In the genomic region with DNA sequence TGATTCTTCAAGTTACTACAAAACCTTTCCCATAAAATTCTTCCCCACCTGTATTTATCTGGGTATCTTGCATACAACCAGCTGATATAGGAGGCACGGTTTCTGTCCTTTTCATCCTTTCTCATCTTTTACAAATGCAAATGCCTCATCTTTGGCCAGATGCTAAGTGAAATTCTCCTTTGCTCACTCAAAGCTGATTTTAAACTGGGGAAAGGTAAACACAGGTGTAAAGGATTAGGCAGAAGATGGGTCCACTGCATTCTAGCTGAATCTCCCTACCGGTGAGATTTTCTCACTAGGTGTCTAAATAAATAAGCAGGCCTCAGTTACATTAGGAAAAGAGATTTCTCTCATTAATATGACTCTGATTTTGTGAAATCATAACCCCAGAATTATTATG, we compare ENCODE assay signal across 17 cellular contexts. TPM values are rescaled to one million over a fixed set of nuclear protein-coding genes. Genes with fewer than 3 reads are reported as not detected.
DNase-seq lines count a peak whose midpoint lies in the region; ATAC-seq, FAIRE-seq and TF ChIP-seq lines count a peak whose summit lies in the region.
"Had no signal": no experiment of that assay in that cellular context is flagged by ENCODE, and none has a peak within 500 bp of the region (broad histone marks: within the 10 kb centered on the region; RNA-seq: fewer than 3 reads in every experiment).

No MANE protein-coding gene starts in this region.

- no peak overlapping the region for H2AFZ ChIP-seq in OCI-LY1 (ENCODE audit: low read length)
- H2AFZ ChIP-seq: PC-9 had no signal

- intact Hi-C loops in pancreas (cut with DNase I), result no loop called here

- H3K9me2 ChIP-seq in OCI-LY1 (ENCODE audit: low read depth, low read length), result no peaks in the 10 kb centered on the region

- no peaks in the 10 kb centered on the region for H4K20me1 ChIP-seq in OCI-LY1 (ENCODE audit: insufficient read depth, low read length)

- H3K9ac ChIP-seq in OCI-LY1 (ENCODE audit: low read length) (peak overlapping the region; percentile 56; the same call in 1 of the 2 replicates), iPS-18a (ENCODE audit: low read length) (no peak overlapping the region)

- DNase-seq in DMS53 (lab: John Stamatoyannopoulos, UW) (peak; percentile 8), DMS53 treated with DMSO at 0.1 percent for 48 hours (lab: John Stamatoyannopoulos, UW; ENCODE audit: unreplicated experiment) (no peak), H7 (peak; percentile 56), D721Med (ENCODE audit: insufficient read length, low spot score) (no peak), pancreas (no peak), anterior cingulate cortex (lab: John Stamatoyannopoulos, UW) (no peak)
- DNase-seq: C1 segment of cervical spinal cord, DMS153, NCI-H1092, NCI-H2227 treated with DMSO at 0.1 percent for 48 hours, NCI-H526 treated with DMSO at 0.1 percent for 48 hours, PC-9 had no signal

- ATAC-seq in pancreas, result no peak

- H3K36me3 ChIP-seq in H7 (replicated peaks; ENCODE audit: control insufficient read depth, insufficient read depth, low read length) (no peaks in the 10 kb centered on the region), OCI-LY1 (ENCODE audit: insufficient read depth, low read length) (no peaks in the 10 kb centered on the region), iPS-18a (ENCODE audit: control insufficient read depth, low read depth, low read length) (no peaks in the 10 kb centered on the region), pancreas (no peaks in the 10 kb centered on the region)

- 0 out of 2 replicates have a peak, but pooled peaks cover 2% of the 10 kb centered on the region for H3K9me3 ChIP-seq in OCI-LY1 (ENCODE audit: low read length)
- no peaks in the 10 kb centered on the region for H3K9me3 ChIP-seq in iPS-18a (ENCODE audit: control insufficient read depth, low read depth, low read length)
- H3K9me3 ChIP-seq in pancreas, result no peaks in the 10 kb centered on the region

- H3K4me3 ChIP-seq in H7 (ENCODE audit: insufficient read depth, low read depth, low read length) (no peak overlapping the region), OCI-LY1 (ENCODE audit: low read depth, low read length, poor library complexity, severe bottlenecking) (peak overlapping the region; percentile 45), iPS-18a (ENCODE audit: low read length) (peak overlapping the region; percentile 29), pancreas (no peak overlapping the region)
- H3K4me3 ChIP-seq: PC-9 had no signal

- H3K4me1 ChIP-seq in OCI-LY1 (ENCODE audit: insufficient read depth, low read length, severe bottlenecking) (peaks cover 59% of the 10 kb centered on the region), iPS-18a (ENCODE audit: control insufficient read depth, low read depth, low read length) (peaks cover 44% of the 10 kb centered on the region), pancreas (no peaks in the 10 kb centered on the region)

- TF ChIP-seq CTCF in OCI-LY1 (IDR thresholded peaks at IDR 0.05; ENCODE audit: low read length) (no peak), D721Med (IDR thresholded peaks at IDR 0.05; ENCODE audit: insufficient read depth, missing control alignments) (no peak), pancreas (IDR thresholded peaks at IDR 0.05) (no peak)

- H3K27ac ChIP-seq in OCI-LY1 (ENCODE audit: low read depth, low read length, poor library complexity, severe bottlenecking), result peak overlapping the region; percentile 91
- H3K27ac ChIP-seq in iPS-18a (ENCODE audit: low read length), result no peak overlapping the region
- H3K27ac ChIP-seq in pancreas, result no peak overlapping the region
- H3K27ac ChIP-seq: 22Rv1, PC-9 had no signal

- WGBS in pancreas, 2 donors, result 38 to 57% methylated on average over 2 of the region's 2 CpGs

- H3F3A ChIP-seq in OCI-LY1 (ENCODE audit: insufficient read depth, low read length), result peaks cover 5% of the 10 kb centered on the region; the same call in 1 of the 2 replicates

- FAIRE-seq in D721Med (lab: Jason Lieb, UNC) (no peak), pancreas (lab: Jason Lieb, UNC) (no peak)

- H3K4me2 ChIP-seq in OCI-LY1 (ENCODE audit: low read length), result peak overlapping the region; percentile 63
- H3K4me2 ChIP-seq: PC-9 had no signal

- H3K79me2 ChIP-seq in OCI-LY1 (ENCODE audit: insufficient read depth, low read length), result no peaks in the 10 kb centered on the region

- no peaks in the 10 kb centered on the region for H3K27me3 ChIP-seq in H7 (ENCODE audit: control insufficient read depth, insufficient read depth, low read length)
- no peaks in the 10 kb centered on the region for H3K27me3 ChIP-seq in OCI-LY1 (ENCODE audit: insufficient read depth, low read length)
- no peaks in the 10 kb centered on the region for H3K27me3 ChIP-seq in iPS-18a (ENCODE audit: control insufficient read depth, insufficient read depth, low read length)
- no peaks in the 10 kb centered on the region for H3K27me3 ChIP-seq in pancreas

RNA-seq across cellular contexts. Expression of a gene that starts 25.3 kb away (rescaled TPM):
- not detected in 2 replicates for total RNA-seq in H7 (2014; rRNA removed; shearing (Covaris generic))
- under 1 TPM in 5 of 6 donors, not detected in 1; 0.16 to 0.47 (median 0.40) TPM for total RNA-seq in pancreas
- polyA plus RNA-seq in pancreas, result under 1 TPM; 0.19 to 0.38 TPM
- total RNA-seq: H4, PC-9, SK-MEL-5 had no signal

RNA-seq across cellular contexts. Expression of a gene that starts 39.5 kb away (rescaled TPM):
- 0.74 and 2.2 TPM in 2 replicates for total RNA-seq in H7 (2014; rRNA removed; shearing (Covaris generic))
- total RNA-seq in pancreas, result 1 to 10 TPM in 4 of 6 donors, under 1 TPM in 2; 0.37 to 5.1 (median 1.5) TPM
- polyA plus RNA-seq in pancreas, result under 1 TPM; 0.61 to 0.84 TPM
- total RNA-seq: H4, PC-9, SK-MEL-5 had no signal

Comparison
In these comparisons a context has a peak if more than half of its experiments do, and no peak if none do; other contexts are left out.
1. DNase-seq: peak in DMS53 (single experiment) and H7 (single experiment); none in DMS53 treated with DMSO at 0.1 percent for 48 hours (single experiment), D721Med (single experiment), pancreas (0 of 6) and anterior cingulate cortex (0 of 58).
2. H3K4me3 ChIP-seq: peak in OCI-LY1 (single experiment) and iPS-18a (single experiment); none in H7 (single experiment) and pancreas (0 of 4).